In genomic region chr1:22643381-22643780, GRCh38 we compare ENCODE assay signal across 13 cellular contexts. TPM values are rescaled to one million over a fixed set of nuclear protein-coding genes. Genes with fewer than 3 reads are reported as not detected.
DNase-seq lines count a peak whose midpoint lies in the region; ATAC-seq and TF ChIP-seq lines count a peak whose summit lies in the region.
"Had no signal": no experiment of that assay in that cellular context is flagged by ENCODE, and none has a peak within 500 bp of the region (broad histone marks: within the 10 kb centered on the region; RNA-seq: fewer than 3 reads in every experiment).

Gene C1QC (plus strand): TSS chr1:22643633. CDS start chr1:22644024, 391 bp downstream.

- no TSS peak for BruUV-seq in mammary epithelial cell (replicated peaks; lab: Mats Ljungman, UMichigan)

- H3K27ac ChIP-seq in breast epithelium (no peak within 1 kb of the TSS), mammary epithelial cell (ENCODE audit: insufficient read depth, low read depth, low read length) (no peak within 1 kb of the TSS), rectal smooth muscle tissue (ENCODE audit: low read depth, low read length) (peak within 1 kb of the TSS; percentile 52), aorta (ENCODE audit: low read depth in 1 of 2, low read length in 2 of 2) (no peak within 1 kb of the TSS)
- H3K27ac ChIP-seq: 22Rv1 had no signal

- no peaks in the 10 kb centered on the region for H3K36me3 ChIP-seq in breast epithelium
- H3K36me3 ChIP-seq in mammary epithelial cell (ENCODE audit: insufficient read depth, low read length): no peaks in the 10 kb centered on the region
- no peaks in the 10 kb centered on the region for H3K36me3 ChIP-seq in rectal smooth muscle tissue (ENCODE audit: control insufficient read depth, insufficient read depth, low read length)
- no peaks in the 10 kb centered on the region for H3K36me3 ChIP-seq in aorta (ENCODE audit: control insufficient read depth in 1 of 2, insufficient read depth in 2 of 2, low read length in 1 of 2)

- H3K36me3 Mint-ChIP-seq in mesothelial cell of epicardium: no peaks in the 10 kb centered on the region

- H3K27me3 ChIP-seq in breast epithelium: no peaks in the 10 kb centered on the region
- no peaks in the 10 kb centered on the region for H3K27me3 ChIP-seq in mammary epithelial cell (ENCODE audit: insufficient read depth, low read length)
- H3K27me3 ChIP-seq in rectal smooth muscle tissue (ENCODE audit: control insufficient read depth, insufficient read depth, low read length): no peaks in the 10 kb centered on the region
- no peaks in the 10 kb centered on the region for H3K27me3 ChIP-seq in aorta (ENCODE audit: control insufficient read depth in 1 of 2, insufficient read depth in 2 of 2, low read length in 1 of 2)

- DNase-seq in breast epithelium (ENCODE audit: low spot score in 2 of 2) (no peak), mammary epithelial cell (no peak), left lobe of liver (ENCODE audit: low spot score) (no peak), aorta (peak in 1 of 2 donors; percentile 88), mesothelial cell of epicardium (ENCODE audit: low spot score in 2 of 2, unreplicated experiment in 2 of 2) (no peak), RKO (ENCODE audit: low spot score) (no peak)
- DNase-seq in activated CD4-positive, alpha-beta T cell treated with anti-CD3 and anti-CD28 coated beads for 4 hours: no peak
- DNase-seq: activated T-cell treated with anti-CD3 and anti-CD28 coated beads, Interleukin-2, amount 50 U/mL, for 24 hours; NCI-H2081 treated with DMSO at 0.1 percent for 48 hours had no signal

- no peak within 1 kb of the TSS for H3K27ac Mint-ChIP-seq in mesothelial cell of epicardium
- H3K27ac Mint-ChIP-seq: activated T-cell treated with anti-CD3 and anti-CD28 coated beads, Interleukin-2, amount 50 U/mL, for 24 hours had no signal

- H2AFZ ChIP-seq in mammary epithelial cell (ENCODE audit: low read depth, low read length): no peak within 1 kb of the TSS

- dilution Hi-C loops in mammary epithelial cell (cut with HindIII; ENCODE audit: low sequenced_read_pairs): no loop called here

- in situ Hi-C loops in mammary epithelial cell (cut with MboI; ENCODE audit: low sequenced_read_pairs in 2 of 2): no loop called here

- no peaks in the 10 kb centered on the region for H4K20me1 ChIP-seq in mammary epithelial cell (ENCODE audit: insufficient read depth, low read length)

- intact Hi-C loops in breast epithelium (cut with DNase I; ENCODE audit: low total_unique reads): loop anchor here (5.0 kb wide), 1 partner anchor 221 kb away; no protein-coding TSS in a partner anchor
- intact Hi-C loops in mammary epithelial cell (cut with micrococcal nuclease): loop anchor here (5.0 to 10.0 kb wide), 2 partner anchors 369 to 511 kb away; no protein-coding TSS in a partner anchor
- intact Hi-C loops in aorta (cut with DNase I): loop anchor here (5.0 to 10.0 kb wide), 2 partner anchors 116 to 539 kb away; no protein-coding TSS in a partner anchor

- CTCF ChIA-PET in mammary epithelial cell (lab: Charles Lee; ENCODE audit: low non-redundant PET): no interaction called here

- peak within 1 kb of the TSS; percentile 27 to 42 (median 41) for H3K4me3 ChIP-seq in breast epithelium
- no peak within 1 kb of the TSS for H3K4me3 ChIP-seq in mammary epithelial cell (replicated peaks in 1 of 3; ENCODE audit: insufficient read depth in 1 of 3, low read depth in 2 of 3, low read length in 3 of 3)
- H3K4me3 ChIP-seq in rectal smooth muscle tissue (ENCODE audit: low read length): no peak within 1 kb of the TSS
- H3K4me3 ChIP-seq in aorta (ENCODE audit: low read length in 2 of 2): no peak within 1 kb of the TSS

- H3K9me3 Mint-ChIP-seq in mesothelial cell of epicardium: no peaks in the 10 kb centered on the region
- H3K9me3 Mint-ChIP-seq: activated T-cell treated with anti-CD3 and anti-CD28 coated beads, Interleukin-2, amount 50 U/mL, for 24 hours had no signal

- no peak within 1 kb of the TSS for H3K4me3 Mint-ChIP-seq in mesothelial cell of epicardium
- H3K4me3 Mint-ChIP-seq: activated T-cell treated with anti-CD3 and anti-CD28 coated beads, Interleukin-2, amount 50 U/mL, for 24 hours had no signal

- no peaks in the 10 kb centered on the region for H3K9me3 ChIP-seq in breast epithelium
- H3K9me3 ChIP-seq in mammary epithelial cell (replicated peaks; ENCODE audit: insufficient read depth, low read length): no peaks in the 10 kb centered on the region
- H3K9me3 ChIP-seq in aorta (ENCODE audit: control insufficient read depth, low read length): no peaks in the 10 kb centered on the region

- no peak within 1 kb of the TSS for H3K4me2 ChIP-seq in mammary epithelial cell (ENCODE audit: insufficient read depth, low read depth, low read length)

- H3K9ac ChIP-seq in mammary epithelial cell (ENCODE audit: insufficient read depth, low read length): no peak within 1 kb of the TSS
- H3K9ac ChIP-seq in rectal smooth muscle tissue (ENCODE audit: low read length): no peak within 1 kb of the TSS

- H3K27me3 Mint-ChIP-seq in mesothelial cell of epicardium (ENCODE audit: low read depth): peaks cover 3% of the 10 kb centered on the region

- no peaks in the 10 kb centered on the region for H3K4me1 ChIP-seq in breast epithelium
- no peaks in the 10 kb centered on the region for H3K4me1 ChIP-seq in mammary epithelial cell (ENCODE audit: insufficient read depth, low read length)
- H3K4me1 ChIP-seq in rectal smooth muscle tissue (ENCODE audit: control insufficient read depth, insufficient read depth, low read length): no peaks in the 10 kb centered on the region
- no peaks in the 10 kb centered on the region for H3K4me1 ChIP-seq in aorta (ENCODE audit: control insufficient read depth in 1 of 2, insufficient read depth in 2 of 2, low read length in 2 of 2)

- peak; percentile 13 for ATAC-seq in left lobe of liver
- peak; percentile 34 for ATAC-seq in aorta (ENCODE audit: low FRiP score)

- H3K4me1 Mint-ChIP-seq in mesothelial cell of epicardium: peaks cover 6% of the 10 kb centered on the region

- 68% methylated on average over 5 of the region's 8 CpGs for WGBS in mammary epithelial cell (ENCODE audit: low coverage, missing lambda C conversion rate)
- 83 to 84% methylated on average over 8 of the region's 8 CpGs for WGBS in aorta, 2 donors

- no peaks in the 10 kb centered on the region for H3K79me2 ChIP-seq in mammary epithelial cell (ENCODE audit: insufficient read depth, low read length)

- TF ChIP-seq CTCF in breast epithelium (IDR thresholded peaks at IDR 0.05): no peak
- TF ChIP-seq CTCF in mammary epithelial cell (conservative IDR thresholded peaks at IDR 0.05 in 1 of 2, IDR thresholded peaks at IDR 0.05 in 1 of 2; ENCODE audit: extremely low read depth in 1 of 2, insufficient read depth in 1 of 2, low read depth in 1 of 2, low read length in 2 of 2): no peak
- no peak for TF ChIP-seq CTCF in mesothelial cell of epicardium (IDR thresholded peaks at IDR 0.05; ENCODE audit: unreplicated experiment)

- no peak for TF ChIP-seq POLR2A in breast epithelium (IDR thresholded peaks at IDR 0.05)

RNA-seq across cellular contexts. Expression of gene C1QC, which starts in this region (rescaled TPM):
- 100 to 1,000 TPM in 2 of 3 donors, 10 to 100 TPM in 1; 76.4 to 385 (median 113) TPM for total RNA-seq in breast epithelium
- total RNA-seq in mammary epithelial cell: not detected
- not detected for polyA plus RNA-seq in mammary epithelial cell
- polyA minus RNA-seq in mammary epithelial cell: not detected
- 76.0 TPM for total RNA-seq in left lobe of liver
- 100 to 1,000 TPM; 203 to 295 TPM for total RNA-seq in aorta
- 100 to 1,000 TPM in 1 of 2 donors, 10 to 100 TPM in 1; 49.9 to 230 TPM for polyA plus RNA-seq in aorta
- not detected in 3 replicates for total RNA-seq in mesothelial cell of epicardium
- total RNA-seq: endothelial cell of umbilical vein, pulmonary artery endothelial cell had no signal
- polyA plus RNA-seq: endothelial cell of umbilical vein had no signal

Comparison
In these comparisons a context has a peak if more than half of its experiments do, and no peak if none do; other contexts are left out.
1. RNA of gene C1QC (total RNA-seq): 203 to 295 TPM in aorta, 76.4 to 385 TPM in breast epithelium and 76.0 TPM in left lobe of liver (single experiment); not detected in mammary epithelial cell and not detected in mesothelial cell of epicardium; every median in the first group is over 10 times any median in the second.
2. RNA of gene C1QC (polyA plus RNA-seq): 49.9 to 230 TPM in aorta; not detected in mammary epithelial cell (single experiment); every median in the first group is over 10 times any median in the second.
3. H3K4me3 ChIP-seq: peak in breast epithelium (3 of 3); none in mammary epithelial cell (0 of 3), rectal smooth muscle tissue (single experiment) and aorta (0 of 2).